ENCODE assay signal across 25 cellular contexts in the genomic region with DNA sequence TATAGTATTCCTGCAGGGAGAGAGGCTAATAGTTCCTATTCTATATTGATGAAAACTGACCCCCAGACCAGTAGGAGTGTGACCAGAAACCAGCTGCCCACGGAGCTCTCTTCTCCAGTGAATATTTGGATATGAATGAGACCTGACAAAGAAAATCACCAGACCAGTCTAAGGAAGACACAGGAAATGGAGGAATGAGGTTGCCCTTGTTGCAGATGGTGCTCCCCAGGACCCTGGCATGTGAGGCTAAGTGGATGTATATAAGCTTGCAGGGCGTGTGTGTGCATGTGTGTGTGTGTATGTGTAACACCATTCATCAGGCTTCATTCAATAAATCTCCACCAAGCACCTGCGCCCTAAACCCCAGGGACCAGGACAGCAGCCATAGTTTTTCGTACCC. TPM values are rescaled to one million over a fixed set of nuclear protein-coding genes. Genes with fewer than 3 reads are reported as not detected.
DNase-seq lines count a peak whose midpoint lies in the region; TF ChIP-seq lines count a peak whose summit lies in the region.
"Had no signal": no experiment of that assay in that cellular context is flagged by ENCODE, and none has a peak within 500 bp of the region (broad histone marks: within the 10 kb centered on the region; RNA-seq: fewer than 3 reads in every experiment).

No MANE protein-coding gene starts in this region.

- H3K79me2 ChIP-seq in KMS-11 (ENCODE audit: insufficient read depth, low read depth) (no peaks in the 10 kb centered on the region), osteoblast (ENCODE audit: insufficient read depth, low read length) (no peaks in the 10 kb centered on the region)

- POLR2A ChIA-PET in A673 (lab: Charles Lee; ENCODE audit: low non-redundant PET): no interaction called here

- no peak for TF ChIP-seq POLR2A in erythroblast (IDR thresholded peaks at IDR 0.05; ENCODE audit: low read length)

- H3K4me2 ChIP-seq in KMS-11 (no peak overlapping the region), osteoblast (ENCODE audit: insufficient read depth, low read length) (peak overlapping the region; percentile 66)

- CTCF ChIA-PET in A673 (lab: Charles Lee): interaction anchor here (0.6 kb wide), 1 partner anchor 9 kb away, joined by 3 read pairs; no protein-coding TSS in a partner anchor

- H4K20me1 ChIP-seq in KMS-11 (ENCODE audit: insufficient read depth) (no peaks in the 10 kb centered on the region), osteoblast (ENCODE audit: insufficient read depth, low read length) (no peaks in the 10 kb centered on the region)

- H2AFZ ChIP-seq in KMS-11 (ENCODE audit: low read depth): no peak overlapping the region
- H2AFZ ChIP-seq in osteoblast (ENCODE audit: low read length): no peak overlapping the region

- H3K27ac ChIP-seq in KMS-11: no peak overlapping the region
- peak overlapping the region; percentile 100 for H3K27ac ChIP-seq in osteoblast (ENCODE audit: low read depth, low read length)
- H3K27ac ChIP-seq in A673 (ENCODE audit: low read depth, low read length, poor library complexity, severe bottlenecking): no peak overlapping the region

- H3K4me3 Mint-ChIP-seq in brain: no peak overlapping the region
- H3K4me3 Mint-ChIP-seq: activated naive CD4-positive, alpha-beta T cell treated with anti-CD3 and anti-CD28 coated beads, Interleukin-2, amount 50 U/mL, for 24 hours; effector memory CD8-positive, alpha-beta T cell; T-cell had no signal

- DNase-seq in NCI-H146 (lab: John Stamatoyannopoulos, UW) (peak; percentile 9), NCI-H146 treated with DMSO at 0.1 percent for 48 hours (lab: John Stamatoyannopoulos, UW; ENCODE audit: unreplicated experiment) (no peak), osteoblast (ENCODE audit: insufficient read length, low spot score, missing footprints) (no peak), erythroblast (lab: John Stamatoyannopoulos, UW) (no peak), A673 (ENCODE audit: low spot score) (no peak), NCI-H1092 (lab: John Stamatoyannopoulos, UW) (no peak)
- DNase-seq: 8988T; activated CD4-positive, alpha-beta T cell treated with anti-CD3 and anti-CD28 coated beads for 1 hour; BE2C; Caco-2; DMS79 treated with DMSO at 0.1 percent for 48 hours; effector memory CD8-positive, alpha-beta T cell; NCI-H1105 treated with DMSO at 0.1 percent for 48 hours; NCI-H748 treated with DMSO at 0.1 percent for 48 hours; SHP77; stimulated activated CD4-positive, alpha-beta T cell treated with anti-CD3 and anti-CD28 coated beads, Interleukin-12 subunit alpha, Interleukin-12 subunit beta, amount 100 ng/mL, for 4 hours; T-cell had no signal

- peaks cover 30% of the 10 kb centered on the region for H3K4me1 ChIP-seq in KMS-11 (ENCODE audit: low read depth, poor library complexity, severe bottlenecking)
- H3K4me1 ChIP-seq in osteoblast (ENCODE audit: insufficient read depth, low read length): peaks cover 63% of the 10 kb centered on the region
- peaks cover 61% of the 10 kb centered on the region for H3K4me1 ChIP-seq in A673 (ENCODE audit: insufficient read depth, low read length, poor library complexity, severe bottlenecking)
- H3K4me1 ChIP-seq: Caco-2 had no signal

- H3K36me3 Mint-ChIP-seq in brain: no peaks in the 10 kb centered on the region
- H3K36me3 Mint-ChIP-seq: activated naive CD4-positive, alpha-beta T cell treated with anti-CD3 and anti-CD28 coated beads, Interleukin-2, amount 50 U/mL, for 24 hours; T-cell had no signal

- BruUV-seq in A673 (replicated peaks; lab: Mats Ljungman, UMichigan): no TSS peak

- peak overlapping the region; percentile 44 for H3K4me3 ChIP-seq in KMS-11 (IDR thresholded peaks at IDR 0.05; ENCODE audit: insufficient read depth, low read depth, low read length)
- no peak overlapping the region for H3K4me3 ChIP-seq in osteoblast (ENCODE audit: insufficient read depth, low read length)
- H3K4me3 ChIP-seq in A673 (ENCODE audit: low read depth, low read length, poor library complexity, severe bottlenecking): no peak overlapping the region
- H3K4me3 ChIP-seq: thyroid gland had no signal

- no peaks in the 10 kb centered on the region for H3K27me3 ChIP-seq in KMS-11 (ENCODE audit: insufficient read depth, low read depth)
- H3K27me3 ChIP-seq in osteoblast (ENCODE audit: insufficient read depth, low read length): no peaks in the 10 kb centered on the region
- H3K27me3 ChIP-seq in A673 (replicated peaks; ENCODE audit: insufficient read depth, low read depth, low read length, poor library complexity): no peaks in the 10 kb centered on the region
- H3K27me3 ChIP-seq: BE2C, thyroid gland had no signal

- peak overlapping the region in 3 of 5 experiments; percentile 56 to 82 (median 72) for H3K27ac Mint-ChIP-seq in brain
- H3K27ac Mint-ChIP-seq: activated naive CD4-positive, alpha-beta T cell treated with anti-CD3 and anti-CD28 coated beads, Interleukin-2, amount 50 U/mL, for 24 hours; effector memory CD8-positive, alpha-beta T cell; T-cell had no signal

- H3K9me3 ChIP-seq in osteoblast (ENCODE audit: low read depth, low read length) (no peaks in the 10 kb centered on the region), A673 (ENCODE audit: low read depth, low read length, poor library complexity, severe bottlenecking) (no peaks in the 10 kb centered on the region)
- H3K9me3 ChIP-seq: BE2C, Caco-2, thyroid gland had no signal

- no peak for TF ChIP-seq CTCF in KMS-11 (conservative IDR thresholded peaks at IDR 0.05; ENCODE audit: low read depth, low read length)
- no peak for TF ChIP-seq CTCF in brain (conservative IDR thresholded peaks at IDR 0.05)
- TF ChIP-seq CTCF in osteoblast (IDR thresholded peaks at IDR 0.05; ENCODE audit: extremely low read depth, low read depth, low read length): no peak
- TF ChIP-seq CTCF in A673 (conservative IDR thresholded peaks at IDR 0.05; ENCODE audit: low read depth, low read length): no peak

- peaks cover 0 to 4% (median 0%) of the 10 kb centered on the region in 5 experiments for H3K9me3 Mint-ChIP-seq in brain
- H3K9me3 Mint-ChIP-seq: activated naive CD4-positive, alpha-beta T cell treated with anti-CD3 and anti-CD28 coated beads, Interleukin-2, amount 50 U/mL, for 24 hours; effector memory CD8-positive, alpha-beta T cell; stimulated activated naive CD8-positive, alpha-beta T cell treated with anti-CD3 and anti-CD28 coated beads, Interleukin-15, Interleukin-2, amounts not matched to agents 100 ng/mL and 50 ng/mL, for 24 hours; T-cell had no signal

- peaks cover 62% of the 10 kb centered on the region for H3K4me1 Mint-ChIP-seq in brain

- H3K36me3 ChIP-seq in KMS-11 (ENCODE audit: insufficient read depth) (no peaks in the 10 kb centered on the region), osteoblast (ENCODE audit: insufficient read depth, low read length) (no peaks in the 10 kb centered on the region), A673 (ENCODE audit: insufficient read depth, low read length, poor library complexity, severe bottlenecking) (no peaks in the 10 kb centered on the region)
- H3K36me3 ChIP-seq: BE2C, thyroid gland had no signal

- peaks cover 20% of the 10 kb centered on the region for H3K27me3 Mint-ChIP-seq in brain

- no peak overlapping the region for H3K9ac ChIP-seq in KMS-11

- intact Hi-C loops in A673 (cut with micrococcal nuclease; ENCODE audit: unreplicated experiment): no loop called here

RNA-seq across cellular contexts. Expression of gene PHLDA3, which starts 14.4 kb away (rescaled TPM):
- 29.9 TPM for polyA plus RNA-seq in brain (ENCODE audit: insufficient read depth, low read depth, low replicate concordance)
- total RNA-seq in osteoblast: 116 and 134 TPM in 2 replicates
- total RNA-seq in A673 (2021): 23.9 and 24.1 TPM in 2 replicates

RNA-seq across cellular contexts. Expression of gene TNNI1, which starts 33.0 kb away (rescaled TPM):
- polyA plus RNA-seq in brain (ENCODE audit: insufficient read depth, low read depth, low replicate concordance): not detected
- total RNA-seq in osteoblast: not detected in 2 replicates
- total RNA-seq in A673 (2021): not detected in 2 replicates
- total RNA-seq: Caco-2, kidney epithelial cell, lung microvascular endothelial cell, PC-3, T-cell, thyroid gland had no signal

RNA-seq across cellular contexts. Expression of gene CSRP1, which starts 52.4 kb away (rescaled TPM):
- 599 TPM for polyA plus RNA-seq in brain (ENCODE audit: insufficient read depth, low read depth, low replicate concordance)
- total RNA-seq in osteoblast: 389 and 480 TPM in 2 replicates
- 402 and 517 TPM in 2 replicates for total RNA-seq in A673 (2021)

RNA-seq across cellular contexts. Expression of gene LAD1, which starts 55.4 kb away (rescaled TPM):
- polyA plus RNA-seq in brain (ENCODE audit: insufficient read depth, low read depth, low replicate concordance): 5.7 TPM
- total RNA-seq in osteoblast: not detected in 2 replicates
- not detected in 2 replicates for total RNA-seq in A673 (2021)
- total RNA-seq: lung microvascular endothelial cell had no signal
